Comparison of ENCODE assay signal across 6 cellular contexts in genomic region chr22:20117656-20118571, GRCh38. TPM values are rescaled to one million over a fixed set of nuclear protein-coding genes. Genes with fewer than 3 reads are reported as not detected.
DNase-seq lines count a peak whose midpoint lies in the region; TF ChIP-seq lines count a peak whose summit lies in the region.

No MANE protein-coding gene starts in this region.

- peak overlapping the region; percentile 83 for H3K4me2 ChIP-seq in parathyroid adenoma (ENCODE audit: low read length)

- H2AFZ ChIP-seq in parathyroid adenoma = no peak overlapping the region

- H3K79me2 ChIP-seq in parathyroid adenoma = peaks cover 2% of the 10 kb centered on the region

- H3K9me3 ChIP-seq in SJCRH30 (replicated peaks) = no peaks in the 10 kb centered on the region
- no peaks in the 10 kb centered on the region for H3K9me3 ChIP-seq in parathyroid adenoma (ENCODE audit: control insufficient read depth, low read length)

- H3K9ac ChIP-seq in parathyroid adenoma = no peak overlapping the region

- peaks cover 8% of the 10 kb centered on the region for H3K4me1 ChIP-seq in SJCRH30
- no peaks in the 10 kb centered on the region for H3K4me1 ChIP-seq in parathyroid adenoma

- DNase-seq in NCI-H2227 (lab: John Stamatoyannopoulos, UW; ENCODE audit: unreplicated experiment) (peak; percentile 54), NCI-H2227 treated with DMSO at 0.1 percent for 48 hours (lab: John Stamatoyannopoulos, UW) (no peak), SJCRH30 (no peak), coronary artery (ENCODE audit: low spot score) (no peak), NCI-H2196 (lab: John Stamatoyannopoulos, UW; ENCODE audit: unreplicated experiment) (no peak)

- H3K36me3 ChIP-seq in SJCRH30 (peaks cover 47% of the 10 kb centered on the region), parathyroid adenoma (ENCODE audit: control insufficient read depth, insufficient read depth, low read length) (no peaks in the 10 kb centered on the region)

- TF ChIP-seq CTCF in coronary artery (IDR thresholded peaks at IDR 0.05) = no peak
- TF ChIP-seq CTCF in parathyroid adenoma (IDR thresholded peaks at IDR 0.05) = no peak

- H3K27me3 ChIP-seq in SJCRH30 (no peaks in the 10 kb centered on the region), parathyroid adenoma (ENCODE audit: control insufficient read depth, insufficient read depth, low read length) (no peaks in the 10 kb centered on the region)

- H3K27ac ChIP-seq in SJCRH30 (peak overlapping the region; percentile 86), coronary artery (peak overlapping the region in 1 of 2 donors; percentile 93), parathyroid adenoma (no peak overlapping the region)

- peak overlapping the region; percentile 84 for H3K4me3 ChIP-seq in SJCRH30
- H3K4me3 ChIP-seq in coronary artery = peak overlapping the region; percentile 90
- peak overlapping the region; percentile 61 for H3K4me3 ChIP-seq in parathyroid adenoma (ENCODE audit: low read depth, low read length)

RNA-seq across cellular contexts. Expression of gene TRMT2A, which starts 0.9 kb away (rescaled TPM):
- 23.6 and 28.3 TPM in 2 replicates for total RNA-seq in SJCRH30 (2014; rRNA removed; shearing (Covaris generic))

RNA-seq across cellular contexts. Expression of gene RANBP1, which starts 2.0 kb away (rescaled TPM):
- 624 and 627 TPM in 2 replicates for total RNA-seq in SJCRH30 (2014; rRNA removed; shearing (Covaris generic))

RNA-seq across cellular contexts. Expression of gene ZDHHC8, which starts 13.7 kb away (rescaled TPM):
- total RNA-seq in SJCRH30 (2014; rRNA removed; shearing (Covaris generic)) = 13.6 and 16.4 TPM in 2 replicates

RNA-seq across cellular contexts. Expression of gene CCDC188, which starts 32.9 kb away (rescaled TPM):
- not detected in 2 replicates for total RNA-seq in SJCRH30 (2014; rRNA removed; shearing (Covaris generic))

RNA-seq across cellular contexts. Expression of gene DGCR8, which starts 37.9 kb away (rescaled TPM):
- 30.0 and 39.3 TPM in 2 replicates for total RNA-seq in SJCRH30 (2014; rRNA removed; shearing (Covaris generic))
